In genomic region chr21:38852278-38852677, GRCh38 we compare ENCODE assay signal across 12 cellular contexts.
"Had no signal": no experiment of that assay in that cellular context is flagged by ENCODE, and none has a peak within 500 bp of the region (broad histone marks: within the 10 kb centered on the region; RNA-seq: fewer than 3 reads in every experiment).

No MANE protein-coding gene starts in this region.

- H3K9me3 ChIP-seq: sigmoid colon, suprapubic skin, upper lobe of left lung had no signal

- H3K4me1 Mint-ChIP-seq: immature natural killer cell, natural killer cell had no signal

- H3K4me3 ChIP-seq: sigmoid colon, suprapubic skin, upper lobe of left lung had no signal

- DNase-seq: activated CD4-positive, alpha-beta memory T cell treated with anti-CD3 and anti-CD28 coated beads for 36 hours; activated CD4-positive, CD25-positive, alpha-beta regulatory T cell treated with anti-CD3 and anti-CD28 coated beads, Interleukin-2, amount 50 U/mL, for 72 hours; activated naive CD4-positive, alpha-beta T cell treated with Interleukin-2 at 50 U/mL for 16 hours; immature natural killer cell; natural killer cell; occipital lobe; sigmoid colon; stimulated activated CD4-positive, alpha-beta T cell treated with anti-CD3 and anti-CD28 coated beads, Interleukin-12 subunit alpha, Interleukin-12 subunit beta, amount 100 ng/mL, for 4 hours; stimulated activated naive CD8-positive, alpha-beta T cell treated with anti-CD3 and anti-CD28 coated beads, Interleukin-15, Interleukin-2, amounts not matched to agents 100 U/mL and 50 U/mL, for 24 hours; SW 1271; upper lobe of left lung had no signal

- H3K27ac Mint-ChIP-seq: activated CD4-positive, alpha-beta memory T cell treated with anti-CD3 and anti-CD28 coated beads for 36 hours; immature natural killer cell; natural killer cell had no signal

- H3K27me3 ChIP-seq: sigmoid colon, suprapubic skin, upper lobe of left lung had no signal

- H3K36me3 Mint-ChIP-seq: activated CD4-positive, alpha-beta memory T cell treated with anti-CD3 and anti-CD28 coated beads for 36 hours; immature natural killer cell; natural killer cell had no signal

- H3K4me3 Mint-ChIP-seq: activated CD4-positive, alpha-beta memory T cell treated with anti-CD3 and anti-CD28 coated beads for 36 hours; immature natural killer cell; natural killer cell had no signal

- H3K9me3 Mint-ChIP-seq: activated CD4-positive, alpha-beta memory T cell treated with anti-CD3 and anti-CD28 coated beads for 36 hours; natural killer cell had no signal

- H3K4me1 ChIP-seq: upper lobe of left lung had no signal

- H3K36me3 ChIP-seq: sigmoid colon, suprapubic skin, upper lobe of left lung had no signal

- H3K27ac ChIP-seq: sigmoid colon, suprapubic skin, upper lobe of left lung had no signal

- ATAC-seq: natural killer cell; stimulated activated naive CD8-positive, alpha-beta T cell treated with anti-CD3 and anti-CD28 coated beads, Interleukin-15, Interleukin-2, amounts not matched to agents 100 U/mL and 50 U/mL, for 24 hours had no signal
